Comparison of ENCODE assay signal across 1 cellular context in genomic region chr20:31664696-31665354, GRCh38.
TF ChIP-seq lines count a peak whose summit lies in the region.

No MANE protein-coding gene starts in this region.

TF ChIP-seq in HepG2, 621 proteins besides CTCF, POLR2A, EP300 and RAD21 (continued from another document and continues in another):
- peak; percentile 24; the same call in 1 of the 2 replicates for TF ChIP-seq SIN3A (IDR thresholded peaks at IDR 0.05; ENCODE audit: borderline replicate concordance, low read depth, low read length)
- TF ChIP-seq ZNF768 (CRISPR knock-in tag; IDR thresholded peaks at IDR 0.05) = no peak; the same call in 1 of the 2 replicates
- TF ChIP-seq HNRNPK (IDR thresholded peaks at IDR 0.05; ENCODE audit: low read depth, low read length, poor library complexity, severe bottlenecking) = no peak
- 0 out of 2 replicates have a peak, but pooled peaks have one; percentile 26 for TF ChIP-seq FOXC1 (CRISPR knock-in tag; IDR thresholded peaks at IDR 0.05; ENCODE audit: borderline replicate concordance)
- TF ChIP-seq, protein P1, sequence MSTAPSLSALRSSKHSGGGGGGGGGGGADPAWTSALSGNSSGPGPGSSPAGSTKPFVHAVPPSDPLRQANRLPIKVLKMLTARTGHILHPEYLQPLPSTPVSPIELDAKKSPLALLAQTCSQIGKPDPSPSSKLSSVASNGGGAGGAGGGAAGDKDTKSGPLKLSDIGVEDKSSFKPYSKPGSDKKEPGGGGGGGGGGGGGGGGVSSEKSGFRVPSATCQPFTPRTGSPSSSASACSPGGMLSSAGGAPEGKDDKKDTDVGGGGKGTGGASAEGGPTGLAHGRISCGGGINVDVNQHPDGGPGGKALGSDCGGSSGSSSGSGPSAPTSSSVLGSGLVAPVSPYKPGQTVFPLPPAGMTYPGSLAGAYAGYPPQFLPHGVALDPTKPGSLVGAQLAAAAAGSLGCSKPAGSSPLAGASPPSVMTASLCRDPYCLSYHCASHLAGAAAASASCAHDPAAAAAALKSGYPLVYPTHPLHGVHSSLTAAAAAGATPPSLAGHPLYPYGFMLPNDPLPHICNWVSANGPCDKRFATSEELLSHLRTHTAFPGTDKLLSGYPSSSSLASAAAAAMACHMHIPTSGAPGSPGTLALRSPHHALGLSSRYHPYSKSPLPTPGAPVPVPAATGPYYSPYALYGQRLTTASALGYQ (CRISPR knock-in tag; IDR thresholded peaks at IDR 0.05) = no peak
- no peak for TF ChIP-seq CBFB (CRISPR knock-in tag; IDR thresholded peaks at IDR 0.05)
- no peak for TF ChIP-seq ZBTB3 (CRISPR knock-in tag; IDR thresholded peaks at IDR 0.05; ENCODE audit: borderline replicate concordance, low read depth)
- TF ChIP-seq DRAP1 (CRISPR knock-in tag; IDR thresholded peaks at IDR 0.05) = no peak
- no peak; the same call in 1 of the 2 replicates for TF ChIP-seq MYNN (CRISPR knock-in tag; IDR thresholded peaks at IDR 0.05; ENCODE audit: low read depth)
- TF ChIP-seq PAX8 (CRISPR knock-in tag; IDR thresholded peaks at IDR 0.05; ENCODE audit: borderline replicate concordance) = no peak
- TF ChIP-seq ZNF343 (CRISPR knock-in tag; IDR thresholded peaks at IDR 0.05) = peak; percentile 82; the same call in 1 of the 2 replicates
- TF ChIP-seq ZNF20 (CRISPR knock-in tag; IDR thresholded peaks at IDR 0.05) = no peak
- TF ChIP-seq HMGXB4 (CRISPR knock-in tag; IDR thresholded peaks at IDR 0.05; ENCODE audit: borderline replicate concordance in 1 of 2, low read depth in 1 of 2) = 0 out of 4 replicates have a peak, but pooled peaks of 1 of the 2 experiments have one; percentile 13
- no peak for TF ChIP-seq CCDC6 (CRISPR knock-in tag; IDR thresholded peaks at IDR 0.05)
- TF ChIP-seq MXD4 (CRISPR knock-in tag; IDR thresholded peaks at IDR 0.05) = no peak
- TF ChIP-seq ZNF879 (CRISPR knock-in tag; IDR thresholded peaks at IDR 0.05) = no peak
- peak; percentile 21; the same call in 1 of the 2 replicates for TF ChIP-seq ZNF225 (CRISPR knock-in tag; IDR thresholded peaks at IDR 0.05)
- TF ChIP-seq THAP9 (CRISPR knock-in tag; IDR thresholded peaks at IDR 0.05; ENCODE audit: borderline replicate concordance) = no peak
- no peak for TF ChIP-seq LRRFIP1 (CRISPR knock-in tag; conservative IDR thresholded peaks at IDR 0.05)
- TF ChIP-seq ZBTB43 (CRISPR knock-in tag; conservative IDR thresholded peaks at IDR 0.05) = no peak
- no peak for TF ChIP-seq KLF16 (CRISPR knock-in tag; IDR thresholded peaks at IDR 0.05)
- no peak for TF ChIP-seq SP140L (CRISPR knock-in tag; IDR thresholded peaks at IDR 0.05; ENCODE audit: borderline replicate concordance)
- TF ChIP-seq HNRNPH1 (optimal IDR thresholded peaks at IDR 0.05; ENCODE audit: low read depth, low read length) = peak; percentile 65
- TF ChIP-seq SMYD3 (CRISPR knock-in tag; IDR thresholded peaks at IDR 0.05) = no peak
- no peak for TF ChIP-seq HMGXB3 (CRISPR knock-in tag; IDR thresholded peaks at IDR 0.05; ENCODE audit: borderline replicate concordance)
- TF ChIP-seq SRSF4 (IDR thresholded peaks at IDR 0.05; ENCODE audit: low read depth, low read length, poor library complexity, severe bottlenecking) = no peak
- TF ChIP-seq SSRP1 (CRISPR knock-in tag; IDR thresholded peaks at IDR 0.05) = no peak
- peak; percentile 41; the same call in 1 of the 2 replicates for TF ChIP-seq SP4 (CRISPR knock-in tag; IDR thresholded peaks at IDR 0.05)
- 0 out of 2 replicates have a peak, but pooled peaks have one; percentile 16 for TF ChIP-seq ZBTB42 (CRISPR knock-in tag; IDR thresholded peaks at IDR 0.05)
- peak; percentile 37; the same call in 1 of the 2 replicates for TF ChIP-seq MED13 (CRISPR knock-in tag; IDR thresholded peaks at IDR 0.05)
- TF ChIP-seq ZNF687 (CRISPR knock-in tag; IDR thresholded peaks at IDR 0.05) = peak; percentile 94
- peak; percentile 47; the same call in 1 of the 2 replicates for TF ChIP-seq SMAD1 (CRISPR knock-in tag; IDR thresholded peaks at IDR 0.05; ENCODE audit: borderline replicate concordance, low read depth)
- TF ChIP-seq ZNF317 (CRISPR knock-in tag; IDR thresholded peaks at IDR 0.05) = no peak; the same call in 1 of the 2 replicates
- no peak for TF ChIP-seq CENPT (CRISPR knock-in tag; IDR thresholded peaks at IDR 0.05; ENCODE audit: low read depth)
- TF ChIP-seq REPIN1 (CRISPR knock-in tag; IDR thresholded peaks at IDR 0.05; ENCODE audit: borderline replicate concordance, low read depth) = no peak
- TF ChIP-seq, protein P2, sequence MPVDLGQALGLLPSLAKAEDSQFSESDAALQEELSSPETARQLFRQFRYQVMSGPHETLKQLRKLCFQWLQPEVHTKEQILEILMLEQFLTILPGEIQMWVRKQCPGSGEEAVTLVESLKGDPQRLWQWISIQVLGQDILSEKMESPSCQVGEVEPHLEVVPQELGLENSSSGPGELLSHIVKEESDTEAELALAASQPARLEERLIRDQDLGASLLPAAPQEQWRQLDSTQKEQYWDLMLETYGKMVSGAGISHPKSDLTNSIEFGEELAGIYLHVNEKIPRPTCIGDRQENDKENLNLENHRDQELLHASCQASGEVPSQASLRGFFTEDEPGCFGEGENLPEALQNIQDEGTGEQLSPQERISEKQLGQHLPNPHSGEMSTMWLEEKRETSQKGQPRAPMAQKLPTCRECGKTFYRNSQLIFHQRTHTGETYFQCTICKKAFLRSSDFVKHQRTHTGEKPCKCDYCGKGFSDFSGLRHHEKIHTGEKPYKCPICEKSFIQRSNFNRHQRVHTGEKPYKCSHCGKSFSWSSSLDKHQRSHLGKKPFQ (CRISPR knock-in tag; IDR thresholded peaks at IDR 0.05; ENCODE audit: insufficient replicate concordance) = no peak
- no peak for TF ChIP-seq ZNF292 (CRISPR knock-in tag; IDR thresholded peaks at IDR 0.05; ENCODE audit: borderline replicate concordance, low read depth)
